Comparison of ENCODE assay signal across 9 cellular contexts in the genomic region with DNA sequence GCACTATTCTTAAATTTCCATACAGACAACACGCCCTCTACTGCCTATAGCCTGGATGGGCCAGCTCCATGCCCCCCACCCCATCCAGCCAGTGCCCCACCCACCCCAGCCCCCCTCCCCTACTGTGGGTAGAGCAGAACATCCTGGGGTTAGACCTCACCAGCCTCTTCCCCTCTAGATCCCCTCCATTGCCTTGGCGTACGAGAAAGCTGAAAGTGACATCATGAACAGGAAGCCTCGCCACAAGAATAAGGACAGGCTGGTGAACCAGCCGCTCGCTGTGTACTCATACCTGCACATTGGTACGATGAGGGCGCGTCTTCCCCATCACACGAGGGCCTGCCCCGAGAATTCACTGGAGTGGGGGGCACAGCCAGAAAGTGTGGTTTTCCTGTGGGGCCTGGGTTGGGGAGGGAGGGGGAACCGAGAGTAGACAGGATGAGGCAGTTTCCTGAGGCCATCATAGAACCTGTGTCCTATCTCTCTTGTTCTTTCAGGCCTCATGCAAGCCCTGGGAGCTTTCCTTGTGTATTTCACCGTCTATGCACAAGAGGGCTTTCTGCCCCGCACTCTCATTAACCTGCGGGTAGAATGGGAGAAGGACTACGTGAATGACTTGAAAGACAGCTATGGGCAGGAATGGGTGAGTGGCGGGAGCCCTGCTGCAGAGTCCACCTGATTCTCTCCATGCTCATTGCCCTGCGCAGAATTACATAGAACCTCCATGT. TPM values are rescaled to one million over a fixed set of nuclear protein-coding genes. Genes with fewer than 3 reads are reported as not detected.
DNase-seq lines count a peak whose midpoint lies in the region; ATAC-seq, FAIRE-seq and TF ChIP-seq lines count a peak whose summit lies in the region.
"Had no signal": no experiment of that assay in that cellular context is flagged by ENCODE, and none has a peak within 500 bp of the region (broad histone marks: within the 10 kb centered on the region; RNA-seq: fewer than 3 reads in every experiment).

No MANE protein-coding gene starts in this region.

- H3K27me3 Mint-ChIP-seq in memory B cell: peaks cover 5% of the 10 kb centered on the region

- H3K9me3 Mint-ChIP-seq in memory B cell: no peaks in the 10 kb centered on the region

- no peaks in the 10 kb centered on the region for H3K27me3 ChIP-seq in brain microvascular endothelial cell (replicated peaks)

- H3K36me3 Mint-ChIP-seq in memory B cell: peaks cover 2% of the 10 kb centered on the region

- H3K27ac Mint-ChIP-seq in memory B cell: no peak overlapping the region

- peak; percentile 81 for ATAC-seq in HG02938 (IDR thresholded peaks at IDR 0.05; ENCODE audit: unreplicated experiment)
- ATAC-seq in memory B cell (ENCODE audit: low read depth): peak; percentile 81
- no peak for ATAC-seq in GM19035 (IDR thresholded peaks at IDR 0.05; ENCODE audit: unreplicated experiment)

- H3K27ac ChIP-seq in brain microvascular endothelial cell: no peak overlapping the region

- TF ChIP-seq CTCF in brain microvascular endothelial cell (IDR thresholded peaks at IDR 0.05; ENCODE audit: low read depth, low read length, missing control alignments): no peak

- H3K4me1 Mint-ChIP-seq in memory B cell: peaks cover 9% of the 10 kb centered on the region

- no peak for TF ChIP-seq POLR2A in GM12891 (IDR thresholded peaks at IDR 0.05; ENCODE audit: low read depth, low read length)

- FAIRE-seq in GM12891 (lab: Jason Lieb, UNC): peak; percentile 82
- FAIRE-seq: astrocyte had no signal

- H3K36me3 ChIP-seq in brain microvascular endothelial cell (replicated peaks): no peaks in the 10 kb centered on the region

- peak; percentile 42 for DNase-seq in GM12891 (ENCODE audit: insufficient read length, low spot score)
- peak; percentile 27 to 41 for DNase-seq in activated CD4-positive, alpha-beta T cell treated with anti-CD3 and anti-CD28 coated beads for 24 hours (ENCODE audit: low read depth in 2 of 2)
- DNase-seq in memory B cell (ENCODE audit: low spot score in 2 of 2): no peak
- DNase-seq in kidney tubule cell (ENCODE audit: low spot score): no peak
- DNase-seq in brain microvascular endothelial cell: no peak
- no peak for DNase-seq in LoVo (ENCODE audit: low spot score)

- H3K4me3 Mint-ChIP-seq in memory B cell: peak overlapping the region; percentile 56

- in situ Hi-C loops in brain microvascular endothelial cell (cut with HindIII; ENCODE audit: low pct_ligation_motif_present, low sequenced_read_pairs): no loop called here

- H3K4me3 ChIP-seq in brain microvascular endothelial cell (ENCODE audit: low read depth, low read length): no peak overlapping the region

TF ChIP-seq in GM12891, 5 proteins besides CTCF, POLR2A, EP300 and RAD21:
- TF ChIP-seq SPI1 (IDR thresholded peaks at IDR 0.05; ENCODE audit: low read depth, low read length) (0 out of 2 replicates have a peak, but pooled peaks have one; percentile 13), POLR2AphosphoS5 (IDR thresholded peaks at IDR 0.05; ENCODE audit: low read depth, low read length) (no peak)

RNA-seq across cellular contexts. Expression of gene ATP12A, which starts 29.1 kb away (rescaled TPM):
- polyA plus RNA-seq in GM12891 (2012; ENCODE audit: low read depth, missing spikeins): not detected

RNA-seq across cellular contexts. Expression of gene RNF17, which starts 54.6 kb away (rescaled TPM):
- not detected for polyA plus RNA-seq in GM12891 (2012; ENCODE audit: low read depth, missing spikeins)

Comparison
In these comparisons a context has a peak if more than half of its experiments do, and no peak if none do; other contexts are left out.
1. DNase-seq: peak in GM12891 (single experiment) and activated CD4-positive, alpha-beta T cell treated with anti-CD3 and anti-CD28 coated beads for 24 hours (2 of 2); none in memory B cell (0 of 2), kidney tubule cell (single experiment), brain microvascular endothelial cell (single experiment) and LoVo (single experiment).